ENCODE assay signal across 7 cellular contexts in genomic region chr6:99768166-99768565, GRCh38.
"Had no signal": no experiment of that assay in that cellular context is flagged by ENCODE, and none has a peak within 500 bp of the region (broad histone marks: within the 10 kb centered on the region; RNA-seq: fewer than 3 reads in every experiment).

No MANE protein-coding gene starts in this region.

- FAIRE-seq: HTR-8/SVneo had no signal

- H3K4me2 ChIP-seq: KMS-11 had no signal

- H3K27ac ChIP-seq: HL-60, KMS-11 had no signal

- DNase-seq: Karpas-422, Kasumi-1, KBM-7, KG1 had no signal

- H3K9ac ChIP-seq: KMS-11 had no signal
